30 cellular contexts compared by ENCODE assay signal in the genomic region with DNA sequence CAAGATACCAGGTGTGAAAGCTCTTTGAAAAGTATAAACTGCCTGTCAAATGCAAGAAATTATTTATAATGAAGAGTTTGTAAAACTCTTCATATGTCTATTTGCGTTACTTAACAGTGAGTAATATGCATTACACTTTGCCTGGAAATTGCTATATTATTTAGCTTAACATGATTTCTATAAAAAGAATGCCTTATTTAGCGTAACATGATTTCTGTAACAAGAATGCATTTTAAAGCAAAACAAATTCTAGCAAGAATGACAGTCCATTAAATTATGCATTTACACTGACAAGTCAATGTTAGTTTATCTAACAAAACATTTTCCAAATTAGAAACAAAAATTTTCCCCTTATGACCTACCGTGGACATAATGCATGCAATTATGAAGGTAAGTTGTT.
"Had no signal": no experiment of that assay in that cellular context is flagged by ENCODE, and none has a peak within 500 bp of the region (broad histone marks: within the 10 kb centered on the region; RNA-seq: fewer than 3 reads in every experiment).

No MANE protein-coding gene starts in this region.

- H3K9me3 ChIP-seq: left lung, lower lobe of right lung, pancreas, prostate gland, spleen, suprapubic skin, thoracic aorta, tibial artery, upper lobe of right lung had no signal

- H3K4me3 ChIP-seq: left lung, lower lobe of right lung, pancreas, prostate gland, skin epidermis, spleen, suprapubic skin, thoracic aorta, tibial artery, upper lobe of right lung had no signal

- H3K36me3 ChIP-seq: lower lobe of right lung, pancreas, prostate gland, suprapubic skin, thoracic aorta, upper lobe of right lung had no signal

- H3K4me3 Mint-ChIP-seq: immature natural killer cell; naive thymus-derived CD8-positive, alpha-beta T cell; nephron; neural crest cell; stimulated activated effector memory CD8-positive, alpha-beta T cell treated with anti-CD3 and anti-CD28 coated beads, Interleukin-12 subunit alpha, Interleukin-12 subunit beta, amount 100 ng/mL, for 72 hours; stimulated activated naive CD8-positive, alpha-beta T cell treated with anti-CD3 and anti-CD28 coated beads, Interleukin-15, Interleukin-2, amounts not matched to agents 100 ng/mL and 50 ng/mL, for 24 hours had no signal

- H3K27ac ChIP-seq: left lung, lower lobe of right lung, pancreas, prostate gland, skin epidermis, spleen, suprapubic skin, thoracic aorta, tibial artery, upper lobe of right lung had no signal

- DNase-seq: immature natural killer cell; kidney; left colon; left lung; lower lobe of right lung; mammary epithelial cell; mesenchymal stem cell; naive thymus-derived CD8-positive, alpha-beta T cell; nucleus accumbens; pancreas; posterior cingulate gyrus; retina; right cardiac atrium; spleen; stimulated activated CD4-positive, alpha-beta T cell treated with anti-CD3 and anti-CD28 coated beads, Interleukin-4, amount 100 ng/mL, for 24 hours; stimulated activated naive CD4-positive, alpha-beta T cell; tibial artery; trophoblast cell; upper lobe of right lung had no signal

- H3K27me3 Mint-ChIP-seq: naive thymus-derived CD8-positive, alpha-beta T cell; stimulated activated naive CD8-positive, alpha-beta T cell treated with anti-CD3 and anti-CD28 coated beads, Interleukin-15, Interleukin-2, amounts not matched to agents 100 ng/mL and 50 ng/mL, for 24 hours had no signal

- ATAC-seq: left colon; left lung; lower lobe of right lung; naive thymus-derived CD8-positive, alpha-beta T cell; pancreas; right cardiac atrium; sciatic nerve; stimulated activated effector memory CD8-positive, alpha-beta T cell treated with anti-CD3 and anti-CD28 coated beads, Interleukin-12 subunit alpha, Interleukin-12 subunit beta, amount 100 ng/mL, for 72 hours; upper lobe of right lung had no signal

- H3K4me1 Mint-ChIP-seq: immature natural killer cell; stimulated activated effector memory CD8-positive, alpha-beta T cell treated with anti-CD3 and anti-CD28 coated beads, Interleukin-12 subunit alpha, Interleukin-12 subunit beta, amount 100 ng/mL, for 72 hours had no signal

- FAIRE-seq: islet of Langerhans, pancreas, urothelium cell line had no signal

- H3K4me1 ChIP-seq: left lung, lower lobe of right lung, pancreas, prostate gland, upper lobe of right lung had no signal

- H3K27me3 ChIP-seq: left lung, pancreas, spleen, suprapubic skin, tibial artery, upper lobe of right lung had no signal

- H3K9me3 Mint-ChIP-seq: immature natural killer cell; naive thymus-derived CD8-positive, alpha-beta T cell; nephron; neural crest cell; stimulated activated effector memory CD8-positive, alpha-beta T cell treated with anti-CD3 and anti-CD28 coated beads, Interleukin-12 subunit alpha, Interleukin-12 subunit beta, amount 100 ng/mL, for 72 hours; stimulated activated naive CD8-positive, alpha-beta T cell treated with anti-CD3 and anti-CD28 coated beads, Interleukin-15, Interleukin-2, amounts not matched to agents 100 ng/mL and 50 ng/mL, for 24 hours had no signal

- H3K27ac Mint-ChIP-seq: immature natural killer cell; stimulated activated effector memory CD8-positive, alpha-beta T cell treated with anti-CD3 and anti-CD28 coated beads, Interleukin-12 subunit alpha, Interleukin-12 subunit beta, amount 100 ng/mL, for 72 hours; stimulated activated naive CD8-positive, alpha-beta T cell treated with anti-CD3 and anti-CD28 coated beads, Interleukin-15, Interleukin-2, amounts not matched to agents 100 ng/mL and 50 ng/mL, for 24 hours had no signal
